1 cellular context compared by ENCODE assay signal in the genomic region with DNA sequence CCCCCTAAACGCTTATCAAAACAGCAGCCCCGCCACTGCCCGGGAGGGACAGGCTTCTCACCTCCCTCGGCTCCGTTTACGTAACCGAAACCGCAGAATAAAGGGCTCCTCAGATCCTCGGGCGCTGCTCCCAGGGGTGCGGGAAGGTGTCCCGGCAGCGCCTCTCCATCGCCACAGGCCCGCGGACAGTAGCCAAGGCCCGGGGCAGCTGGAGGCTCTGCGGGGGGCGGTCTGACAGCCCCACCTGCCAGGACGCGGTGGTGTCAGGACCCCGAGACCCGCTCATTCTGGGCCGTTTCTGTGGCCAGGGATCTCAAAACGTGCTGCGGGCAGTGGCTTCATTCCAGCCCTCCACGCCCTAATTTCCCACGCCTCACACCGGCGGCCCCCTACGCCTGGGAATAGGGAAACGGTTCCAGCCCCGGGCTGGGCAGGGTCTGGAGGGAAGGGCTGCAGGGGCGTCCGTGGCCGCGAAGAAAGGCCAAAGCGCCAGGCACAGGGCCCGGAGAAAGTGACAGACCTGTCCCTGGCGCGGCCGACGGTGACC.
TF ChIP-seq lines count a peak whose summit lies in the region.

No MANE protein-coding gene starts in this region.

TF ChIP-seq in H1, 55 proteins besides CTCF, POLR2A, EP300 and RAD21:
- TF ChIP-seq, protein P1, sequence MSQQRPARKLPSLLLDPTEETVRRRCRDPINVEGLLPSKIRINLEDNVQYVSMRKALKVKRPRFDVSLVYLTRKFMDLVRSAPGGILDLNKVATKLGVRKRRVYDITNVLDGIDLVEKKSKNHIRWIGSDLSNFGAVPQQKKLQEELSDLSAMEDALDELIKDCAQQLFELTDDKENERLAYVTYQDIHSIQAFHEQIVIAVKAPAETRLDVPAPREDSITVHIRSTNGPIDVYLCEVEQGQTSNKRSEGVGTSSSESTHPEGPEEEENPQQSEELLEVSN (IDR thresholded peaks at IDR 0.05) = 0 out of 2 replicates have a peak, but pooled peaks have one; percentile 29
- TF ChIP-seq BACH1 (IDR thresholded peaks at IDR 0.05; ENCODE audit: low read length) = 0 out of 2 replicates have a peak, but pooled peaks have one; percentile 16
- peak; percentile 31 for TF ChIP-seq EZH2 (IDR thresholded peaks at IDR 0.05; ENCODE audit: low read depth, low read length, severe bottlenecking)
TF ChIP-seq in H1: peak in this region for 3; not testable (repeated sequence) for 52.
